ENCODE assay signal across 20 cellular contexts in the genomic region with DNA sequence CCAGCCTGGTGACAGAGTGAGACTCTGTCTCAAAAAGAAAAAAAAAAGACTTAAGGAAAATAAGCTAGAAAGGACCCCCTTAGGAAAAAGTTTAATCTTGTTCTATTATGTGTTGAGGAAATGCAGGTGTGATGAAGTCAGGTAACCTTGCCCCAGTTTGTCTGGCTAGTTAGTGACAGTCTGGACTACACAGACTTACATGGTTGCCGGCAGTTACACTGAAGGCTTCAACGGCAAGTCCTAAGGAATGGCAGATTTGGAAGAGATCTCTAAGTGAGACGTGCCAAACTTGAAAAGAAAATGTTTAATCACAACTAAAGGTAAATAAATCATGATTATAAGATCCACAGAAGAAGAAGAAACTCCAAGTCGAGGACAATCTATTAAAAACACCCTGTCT.
A peak's percentile ranks its signal among the peaks of the same experiment; 100 is the strongest.
DNase-seq lines count a peak whose midpoint lies in the region; ATAC-seq and TF ChIP-seq lines count a peak whose summit lies in the region.
"Had no signal": no experiment of that assay in that cellular context is flagged by ENCODE, and none has a peak within 500 bp of the region (broad histone marks: within the 10 kb centered on the region; RNA-seq: fewer than 3 reads in every experiment).

No MANE protein-coding gene starts in this region.

- H3K9me3 ChIP-seq in tibial artery, result no peaks in the 10 kb centered on the region
- H3K9me3 ChIP-seq: HAP-1 had no signal

- H3K4me1 ChIP-seq in tibial artery, result peaks cover 0 to 45% (median 19%) of the 10 kb centered on the region in 4 donors

- DNase-seq in LNCaP clone FGC (ENCODE audit: low read depth), result peak; percentile 32
- no peak for DNase-seq in WTC11 (ENCODE audit: low spot score)
- no peak for DNase-seq in epithelial cell of prostate (ENCODE audit: low read depth, low spot score)
- DNase-seq in tibial artery, result no peak
- no peak for DNase-seq in effector memory CD8-positive, alpha-beta T cell
- no peak for DNase-seq in activated T-helper 1 cell treated with anti-CD3 and anti-CD28 coated beads, Interleukin-12 subunit alpha, Interleukin-12 subunit beta, Interleukin-2, Interleukin-4 antibody, amounts not matched to agents 30 ng/mL and 10 ng/mL and 1 ng/mL, durations not matched to agents 14 hours and 24 hours and 36 hours (ENCODE audit: low spot score)
- DNase-seq in T-helper 9 cell, result no peak
- DNase-seq: ACHN; DMS79; NCI-H1105 treated with DMSO at 0.1 percent for 48 hours; NCI-H1694 treated with DMSO at 0.1 percent for 48 hours; NCI-H2107; NCI-H510A; NCI-H748 treated with DMSO at 0.1 percent for 48 hours; NK-92 treated with Interleukin-12 subunit alpha and Interleukin-12 subunit beta, amount 100 ng/mL, for 24 hours; SHP77 treated with DMSO at 0.1 percent for 48 hours had no signal

- CTCF ChIA-PET in WTC11 (lab: Charles Lee), result no interaction called here

- no peak overlapping the region for H3K4me3 Mint-ChIP-seq in WTC11
- H3K4me3 Mint-ChIP-seq in effector memory CD8-positive, alpha-beta T cell, result no peak overlapping the region
- no peak overlapping the region for H3K4me3 Mint-ChIP-seq in activated T-helper 1 cell treated with anti-CD3 and anti-CD28 coated beads, Interleukin-12 subunit alpha, Interleukin-12 subunit beta, Interleukin-2, Interleukin-4 antibody, amounts not matched to agents 30 ng/mL and 10 ng/mL and 1 ng/mL, durations not matched to agents 14 hours and 24 hours and 36 hours

- peaks cover 11% of the 10 kb centered on the region for H3K36me3 Mint-ChIP-seq in WTC11
- peaks cover 26% of the 10 kb centered on the region for H3K36me3 Mint-ChIP-seq in effector memory CD8-positive, alpha-beta T cell (ENCODE audit: insufficient read depth)
- peaks cover 23% of the 10 kb centered on the region for H3K36me3 Mint-ChIP-seq in activated T-helper 1 cell treated with anti-CD3 and anti-CD28 coated beads, Interleukin-12 subunit alpha, Interleukin-12 subunit beta, Interleukin-2, Interleukin-4 antibody, amounts not matched to agents 30 ng/mL and 10 ng/mL and 1 ng/mL, durations not matched to agents 14 hours and 24 hours and 36 hours (ENCODE audit: low read depth)

- H3K27ac ChIP-seq in epithelial cell of prostate (peak overlapping the region; percentile 20), tibial artery (peak overlapping the region; percentile 33 to 38)
- H3K27ac ChIP-seq: GM23248 had no signal

- no peaks in the 10 kb centered on the region for H3K27me3 ChIP-seq in tibial artery

- POLR2A ChIA-PET in WTC11 (lab: Charles Lee), result no interaction called here

- no peaks in the 10 kb centered on the region for H3K27me3 Mint-ChIP-seq in WTC11 (ENCODE audit: low read depth)
- no peaks in the 10 kb centered on the region for H3K27me3 Mint-ChIP-seq in effector memory CD8-positive, alpha-beta T cell
- no peaks in the 10 kb centered on the region for H3K27me3 Mint-ChIP-seq in activated T-helper 1 cell treated with anti-CD3 and anti-CD28 coated beads, Interleukin-12 subunit alpha, Interleukin-12 subunit beta, Interleukin-2, Interleukin-4 antibody, amounts not matched to agents 30 ng/mL and 10 ng/mL and 1 ng/mL, durations not matched to agents 14 hours and 24 hours and 36 hours (ENCODE audit: insufficient read depth)

- H3K9me3 Mint-ChIP-seq in WTC11, result peaks cover 10% of the 10 kb centered on the region
- H3K9me3 Mint-ChIP-seq in effector memory CD8-positive, alpha-beta T cell, result peaks cover 0 to 9% of the 10 kb centered on the region in 2 donors
- H3K9me3 Mint-ChIP-seq in activated T-helper 1 cell treated with anti-CD3 and anti-CD28 coated beads, Interleukin-12 subunit alpha, Interleukin-12 subunit beta, Interleukin-2, Interleukin-4 antibody, amounts not matched to agents 30 ng/mL and 10 ng/mL and 1 ng/mL, durations not matched to agents 14 hours and 24 hours and 36 hours, result peaks cover 9% of the 10 kb centered on the region

- H3K4me3 ChIP-seq in LNCaP clone FGC (ENCODE audit: low read depth, low read length) (no peak overlapping the region), tibial artery (no peak overlapping the region)
- H3K4me3 ChIP-seq: GM23248, HAP-1, K562 had no signal

- ATAC-seq in WTC11, result no peak
- no peak for ATAC-seq in GM19467 (IDR thresholded peaks at IDR 0.05; ENCODE audit: unreplicated experiment)
- ATAC-seq in effector memory CD8-positive, alpha-beta T cell (replicated peaks), result no peak
- ATAC-seq: K562 had no signal

- H3K36me3 ChIP-seq in tibial artery, result peaks cover 0 to 5% (median 0%) of the 10 kb centered on the region in 3 donors
- H3K36me3 ChIP-seq: HAP-1 had no signal

- no peaks in the 10 kb centered on the region for H3K4me1 Mint-ChIP-seq in WTC11
- H3K4me1 Mint-ChIP-seq in effector memory CD8-positive, alpha-beta T cell (ENCODE audit: low read depth in 2 of 2), result peaks cover 8 to 11% of the 10 kb centered on the region in 2 donors
- H3K4me1 Mint-ChIP-seq in activated T-helper 1 cell treated with anti-CD3 and anti-CD28 coated beads, Interleukin-12 subunit alpha, Interleukin-12 subunit beta, Interleukin-2, Interleukin-4 antibody, amounts not matched to agents 30 ng/mL and 10 ng/mL and 1 ng/mL, durations not matched to agents 14 hours and 24 hours and 36 hours (ENCODE audit: low read depth), result peaks cover 16% of the 10 kb centered on the region

- peak overlapping the region; percentile 37; the same call in 1 of the 2 replicates for H3K27ac Mint-ChIP-seq in WTC11
- H3K27ac Mint-ChIP-seq in effector memory CD8-positive, alpha-beta T cell, result peak overlapping the region in 1 of 2 donors; percentile 4
- no peak overlapping the region for H3K27ac Mint-ChIP-seq in activated T-helper 1 cell treated with anti-CD3 and anti-CD28 coated beads, Interleukin-12 subunit alpha, Interleukin-12 subunit beta, Interleukin-2, Interleukin-4 antibody, amounts not matched to agents 30 ng/mL and 10 ng/mL and 1 ng/mL, durations not matched to agents 14 hours and 24 hours and 36 hours

- TF ChIP-seq CTCF in LNCaP clone FGC (IDR thresholded peaks at IDR 0.05; ENCODE audit: control insufficient read depth, extremely low read depth, insufficient read depth) (no peak), WTC11 (IDR thresholded peaks at IDR 0.05) (no peak), tibial artery (IDR thresholded peaks at IDR 0.05) (no peak)

- intact Hi-C loops in tibial artery (cut with DNase I; ENCODE audit: low total_unique reads), result no loop called here
- intact Hi-C loops in activated T-helper 1 cell treated with anti-CD3 and anti-CD28 coated beads, Interleukin-12 subunit alpha, Interleukin-12 subunit beta, Interleukin-2, Interleukin-4 antibody, amounts not matched to agents 30 ng/mL and 10 ng/mL and 1 ng/mL, durations not matched to agents 14 hours and 24 hours and 36 hours (cut with micrococcal nuclease), result no loop called here

TF ChIP-seq in WTC11, 78 proteins besides CTCF, POLR2A, EP300 and RAD21:
- TF ChIP-seq, protein P1, sequence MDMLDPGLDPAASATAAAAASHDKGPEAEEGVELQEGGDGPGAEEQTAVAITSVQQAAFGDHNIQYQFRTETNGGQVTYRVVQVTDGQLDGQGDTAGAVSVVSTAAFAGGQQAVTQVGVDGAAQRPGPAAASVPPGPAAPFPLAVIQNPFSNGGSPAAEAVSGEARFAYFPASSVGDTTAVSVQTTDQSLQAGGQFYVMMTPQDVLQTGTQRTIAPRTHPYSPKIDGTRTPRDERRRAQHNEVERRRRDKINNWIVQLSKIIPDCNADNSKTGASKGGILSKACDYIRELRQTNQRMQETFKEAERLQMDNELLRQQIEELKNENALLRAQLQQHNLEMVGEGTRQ (CRISPR knock-in tag; IDR thresholded peaks at IDR 0.05), result no peak
- TF ChIP-seq RORB (CRISPR knock-in tag; IDR thresholded peaks at IDR 0.05) (no peak), ZNF396 (CRISPR knock-in tag; IDR thresholded peaks at IDR 0.05; ENCODE audit: borderline replicate concordance) (no peak)
